14 cellular contexts compared by ENCODE assay signal in the genomic region with DNA sequence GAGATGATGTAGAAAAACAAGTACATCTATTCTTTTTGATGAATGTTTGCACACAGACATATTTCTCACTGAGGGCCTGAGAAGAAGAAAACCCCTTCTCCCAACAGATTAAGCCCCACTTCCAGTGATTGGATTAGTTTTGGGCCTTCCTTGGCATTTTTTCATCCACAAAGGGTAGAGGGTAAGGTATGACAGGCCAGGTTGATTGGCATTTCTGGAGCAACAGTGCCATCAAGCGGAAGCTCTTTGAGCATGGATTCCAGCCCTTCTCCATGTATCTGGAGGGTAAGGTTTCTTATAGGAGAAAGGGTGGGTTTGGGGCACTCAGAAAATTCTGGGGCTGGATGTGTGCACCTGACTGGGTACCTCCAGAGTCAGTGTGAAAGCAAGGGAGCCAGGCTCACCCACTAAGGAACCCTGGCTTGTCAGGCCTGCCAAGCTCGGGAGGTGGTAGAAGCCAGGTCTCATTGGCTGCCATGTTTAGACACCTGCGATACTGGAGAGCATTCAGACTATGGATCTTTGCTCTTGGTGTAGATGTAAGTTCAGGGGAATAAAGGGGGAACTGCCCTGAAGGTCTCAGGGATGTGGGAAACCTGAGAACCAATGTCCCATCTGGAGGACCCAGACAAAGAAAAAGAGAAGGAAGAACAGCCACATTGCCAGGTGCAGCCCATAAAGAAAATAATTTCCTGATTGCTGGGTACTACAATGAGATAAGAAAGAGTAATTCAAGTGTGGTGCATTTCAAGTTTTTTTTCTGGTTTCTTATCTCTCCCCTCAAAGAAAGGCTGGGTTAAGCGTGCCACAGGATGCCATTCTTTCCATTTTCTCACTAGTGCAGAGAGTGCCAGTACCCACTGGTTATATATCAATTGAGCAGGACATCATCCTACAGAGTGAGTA.
DNase-seq lines count a peak whose midpoint lies in the region; ATAC-seq and TF ChIP-seq lines count a peak whose summit lies in the region.
"Had no signal": no experiment of that assay in that cellular context is flagged by ENCODE, and none has a peak within 500 bp of the region (broad histone marks: within the 10 kb centered on the region; RNA-seq: fewer than 3 reads in every experiment).

No MANE protein-coding gene starts in this region.

- no peaks in the 10 kb centered on the region for H3K4me1 Mint-ChIP-seq in activated T-cell treated with anti-CD3 and anti-CD28 coated beads, Interleukin-2, amount 50 U/mL, for 4 hours (ENCODE audit: low read depth)
- H3K4me1 Mint-ChIP-seq: activated T-helper 17 cell treated with anti-CD3 and anti-CD28 coated beads, Interleukin-2, amount 50 U/mL, for 72 hours had no signal

- H3K36me3 ChIP-seq in mucosa of descending colon (ENCODE audit: low read depth), result no peaks in the 10 kb centered on the region
- H3K36me3 ChIP-seq: cardiac muscle cell had no signal

- no peaks in the 10 kb centered on the region for H3K4me1 ChIP-seq in mucosa of descending colon (ENCODE audit: low read depth)

- H3K27me3 Mint-ChIP-seq in activated T-cell treated with anti-CD3 and anti-CD28 coated beads, Interleukin-2, amount 50 U/mL, for 4 hours (ENCODE audit: low read depth), result no peaks in the 10 kb centered on the region
- H3K27me3 Mint-ChIP-seq: activated T-helper 17 cell treated with anti-CD3 and anti-CD28 coated beads, Interleukin-2, amount 50 U/mL, for 72 hours had no signal

- H3K9me3 Mint-ChIP-seq in activated T-cell treated with anti-CD3 and anti-CD28 coated beads, Interleukin-2, amount 50 U/mL, for 4 hours, result peaks cover 4% of the 10 kb centered on the region

- ATAC-seq in GM18502 (IDR thresholded peaks at IDR 0.05; ENCODE audit: poor library complexity, unreplicated experiment) (peak; percentile 58), HG03354 (IDR thresholded peaks at IDR 0.05; ENCODE audit: poor library complexity, severe bottlenecking, unreplicated experiment) (peak; percentile 54), mucosa of descending colon (peak; percentile 72), GM21528 (IDR thresholded peaks at IDR 0.05; ENCODE audit: low FRiP score, unreplicated experiment) (no peak)
- ATAC-seq in activated T-cell treated with anti-CD3 and anti-CD28 coated beads, Interleukin-2, amount 50 U/mL, for 4 hours, result no peak
- ATAC-seq: activated T-helper 17 cell treated with anti-CD3 and anti-CD28 coated beads, Interleukin-2, amount 50 U/mL, for 72 hours had no signal

- no peak overlapping the region for H3K4me3 ChIP-seq in mucosa of descending colon
- H3K4me3 ChIP-seq: cardiac muscle cell had no signal

- H3K9me3 ChIP-seq in mucosa of descending colon, result no peaks in the 10 kb centered on the region

- intact Hi-C loops in mucosa of descending colon (cut with DNase I, micrococcal nuclease), result no loop called here

- DNase-seq in NOMO-1 treated with DMSO at 0.1 percent for 48 hours (lab: John Stamatoyannopoulos, UW; ENCODE audit: unreplicated experiment), result peak; percentile 32
- no peak for DNase-seq in mucosa of descending colon
- DNase-seq in AG20443 (ENCODE audit: low spot score), result no peak
- no peak for DNase-seq in activated T-cell treated with anti-CD3 and anti-CD28 coated beads, Interleukin-2, amount 50 U/mL, for 4 hours
- DNase-seq: DMS79 treated with DMSO at 0.1 percent for 48 hours, erythroblast, GOT3, NCI-H1436 treated with DMSO at 0.1 percent for 48 hours, SW 1271 had no signal

- H3K36me3 Mint-ChIP-seq in activated T-cell treated with anti-CD3 and anti-CD28 coated beads, Interleukin-2, amount 50 U/mL, for 4 hours (ENCODE audit: insufficient read depth), result no peaks in the 10 kb centered on the region

- no peak overlapping the region for H3K4me3 Mint-ChIP-seq in activated T-cell treated with anti-CD3 and anti-CD28 coated beads, Interleukin-2, amount 50 U/mL, for 4 hours
- H3K4me3 Mint-ChIP-seq: activated T-helper 17 cell treated with anti-CD3 and anti-CD28 coated beads, Interleukin-2, amount 50 U/mL, for 72 hours had no signal

- no peak for TF ChIP-seq CTCF in mucosa of descending colon (IDR thresholded peaks at IDR 0.05)

Comparison
In these comparisons a context has a peak if more than half of its experiments do, and no peak if none do; other contexts are left out.
1. ATAC-seq: peak in GM18502 (single experiment), HG03354 (single experiment) and mucosa of descending colon (single experiment); none in GM21528 (single experiment) and activated T-cell treated with anti-CD3 and anti-CD28 coated beads, Interleukin-2, amount 50 U/mL, for 4 hours (0 of 2).